ENCODE assay signal across 8 cellular contexts in the genomic region with DNA sequence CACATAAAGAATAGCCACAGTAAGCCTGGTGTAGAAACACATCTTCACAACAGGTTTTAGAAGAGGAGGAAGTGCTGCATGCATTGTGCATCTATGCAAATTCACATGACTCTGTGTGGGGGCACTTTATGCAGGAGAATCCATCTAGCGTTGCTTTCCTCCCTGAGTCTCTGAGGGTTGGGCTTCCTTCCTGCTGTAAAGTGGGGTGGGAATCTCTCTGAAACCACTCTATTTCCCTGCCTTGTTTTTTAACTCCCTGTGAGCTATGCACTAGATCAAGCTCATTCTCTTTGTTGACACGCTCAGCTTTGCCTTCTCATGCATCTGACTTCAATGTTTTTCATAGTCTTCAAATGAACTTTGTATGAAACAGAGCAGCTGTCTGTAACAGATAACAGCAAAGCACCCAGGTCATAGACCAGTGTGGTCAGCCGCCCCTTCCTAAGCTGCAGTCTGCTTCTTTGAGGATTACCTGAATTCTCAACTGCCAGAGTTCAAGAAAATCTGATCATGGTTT.
DNase-seq lines count a peak whose midpoint lies in the region; ATAC-seq, FAIRE-seq and TF ChIP-seq lines count a peak whose summit lies in the region.

No MANE protein-coding gene starts in this region.

- H3K4ac ChIP-seq in H1 (replicated peaks; ENCODE audit: insufficient read length, low read depth, low read length) = no peak overlapping the region

- H2BK12ac ChIP-seq in H1 (ENCODE audit: low read depth, low read length) = no peak overlapping the region

- no peaks in the 10 kb centered on the region for H3K27me3 ChIP-seq in H1 (replicated peaks in 1 of 4; ENCODE audit: control insufficient read depth in 3 of 4, extremely low read depth in 1 of 4, insufficient read depth in 3 of 4, low read length in 3 of 4)
- H3K27me3 ChIP-seq in esophagus squamous epithelium = no peaks in the 10 kb centered on the region
- no peaks in the 10 kb centered on the region for H3K27me3 ChIP-seq in hepatocyte

- intact Hi-C loops in esophagus squamous epithelium (cut with DNase I) = no loop called here

- H2BK15ac ChIP-seq in H1 (ENCODE audit: low read length) = no peak overlapping the region

- H3K79me2 ChIP-seq in H1 (ENCODE audit: control insufficient read depth in 1 of 2, insufficient read depth in 2 of 2, low read length in 2 of 2) (no peaks in the 10 kb centered on the region), hepatocyte (no peaks in the 10 kb centered on the region)

- TF ChIP-seq EP300 in H1 (IDR thresholded peaks at IDR 0.05; ENCODE audit: borderline replicate concordance in 1 of 2, low read depth in 2 of 2, low read length in 2 of 2) = no peak

- peak overlapping the region; percentile 96 for H2AFZ ChIP-seq in H1 (ENCODE audit: low read length)
- H2AFZ ChIP-seq in hepatocyte = no peak overlapping the region

- peak overlapping the region; percentile 24 to 47; a peak in 1 of 4 replicates for H3K4me2 ChIP-seq in H1 (ENCODE audit: insufficient read depth in 1 of 2, low read depth in 2 of 2, low read length in 2 of 2)
- no peak overlapping the region for H3K4me2 ChIP-seq in hepatocyte

- ATAC-seq in GM21619 (IDR thresholded peaks at IDR 0.05; ENCODE audit: unreplicated experiment) (peak; percentile 98), left lobe of liver (no peak)

- H3K9me2 ChIP-seq in hepatocyte (replicated peaks; ENCODE audit: insufficient read depth) = no peaks in the 10 kb centered on the region

- no peak for TF ChIP-seq CTCF in H1 (IDR thresholded peaks at IDR 0.05; ENCODE audit: control extremely low read depth in 1 of 3, insufficient read depth in 1 of 3, low read depth in 1 of 3, low read length in 3 of 3)
- no peak for TF ChIP-seq CTCF in esophagus squamous epithelium (IDR thresholded peaks at IDR 0.05)
- TF ChIP-seq CTCF in hepatocyte (IDR thresholded peaks at IDR 0.05; ENCODE audit: poor library complexity) = no peak

- H3K23me2 ChIP-seq in H1 (ENCODE audit: low read depth, low read length) = peaks cover 2% of the 10 kb centered on the region; the same call in 1 of the 2 replicates

- CTCF ChIA-PET in H1 (lab: Charles Lee; ENCODE audit: partially characterized antibody) = interaction anchor here (1.0 to 1.2 kb wide), 2 partner anchors 160 to 184 kb away, joined by 3 to 4 read pairs; no protein-coding TSS in a partner anchor

- no peak overlapping the region for H4K91ac ChIP-seq in H1 (replicated peaks; ENCODE audit: insufficient read length, low read length)

- no peak overlapping the region for H2BK120ac ChIP-seq in H1 (replicated peaks; ENCODE audit: low read depth, low read length)

- no peak overlapping the region for H3K18ac ChIP-seq in H1 (ENCODE audit: extremely low read depth, low read length)

- H3K79me1 ChIP-seq in H1 (ENCODE audit: low read depth, low read length) = no peaks in the 10 kb centered on the region

- TF ChIP-seq RAD21 in H1 (IDR thresholded peaks at IDR 0.05 in 1 of 2, conservative IDR thresholded peaks at IDR 0.05 in 1 of 2; ENCODE audit: low read depth in 2 of 2, low read length in 2 of 2) = no peak

- H3K9me3 ChIP-seq in H1 (ENCODE audit: insufficient read depth in 2 of 2, low read depth in 1 of 2, low read length in 1 of 2) = no peaks in the 10 kb centered on the region
- no peaks in the 10 kb centered on the region for H3K9me3 ChIP-seq in esophagus squamous epithelium
- no peaks in the 10 kb centered on the region for H3K9me3 ChIP-seq in hepatocyte (ENCODE audit: low read depth)

- H3K9ac ChIP-seq in H1 (replicated peaks in 1 of 4; ENCODE audit: extremely low read depth in 1 of 4, low read depth in 3 of 4, low read length in 3 of 4) = peak overlapping the region in 1 of 4 experiments; percentile 4; a peak in 1 of 7 replicates

- H2BK20ac ChIP-seq in H1 (ENCODE audit: low read length) = no peak overlapping the region

- no peak overlapping the region for H4K5ac ChIP-seq in H1 (ENCODE audit: insufficient read length, low read depth, low read length)

- H3K56ac ChIP-seq in H1 (replicated peaks; ENCODE audit: insufficient read length, low read depth, low read length) = no peak overlapping the region

- H3K27ac ChIP-seq in H1 (ENCODE audit: low read depth, low read length) = no peak overlapping the region; the same call in 1 of the 2 replicates
- no peak overlapping the region for H3K27ac ChIP-seq in esophagus squamous epithelium
- H3K27ac ChIP-seq in hepatocyte = no peak overlapping the region

- H3K4me1 ChIP-seq in H1 (replicated peaks in 1 of 4; ENCODE audit: control insufficient read depth in 3 of 4, insufficient read depth in 4 of 4, low read length in 3 of 4) = peaks cover 0 to 4% (median 3%) of the 10 kb centered on the region in 4 experiments; a peak in 3 of 7 replicates
- H3K4me1 ChIP-seq in esophagus squamous epithelium = peaks cover 0 to 6% (median 0%) of the 10 kb centered on the region in 3 donors
- peaks cover 9% of the 10 kb centered on the region for H3K4me1 ChIP-seq in hepatocyte (ENCODE audit: insufficient read depth)

- POLR2A ChIA-PET in H1 (lab: Charles Lee; ENCODE audit: partially characterized antibody) = no interaction called here

- H4K8ac ChIP-seq in H1 (ENCODE audit: extremely low read depth, insufficient read depth, low read length) = no peak overlapping the region

- 41% methylated on average over 3 of the region's 3 CpGs; no CpG with 5 or more reads in 1 of the 2 experiments for WGBS in H1 (ENCODE audit: extremely low coverage in 1 of 2, insufficient coverage in 1 of 2, insufficient read length in 1 of 2, insufficient replicate concordance in 2 of 2, low coverage in 1 of 2, low lambda C conversion rate in 2 of 2, missing lambda C conversion rate in 1 of 2), 2 experiments
- 26 to 39% methylated on average over 3 of the region's 3 CpGs for WGBS in esophagus squamous epithelium, 2 donors
- WGBS in hepatocyte (ENCODE audit: low lambda C conversion rate, missing lambda C conversion rate) = 26% methylated on average over 3 of the region's 3 CpGs

- no peak for TF ChIP-seq POLR2A in H1 (IDR thresholded peaks at IDR 0.05; ENCODE audit: control extremely low read depth in 1 of 2, low read depth in 2 of 2, low read length in 2 of 2)
- TF ChIP-seq POLR2A in esophagus squamous epithelium (IDR thresholded peaks at IDR 0.05) = no peak

- no peaks in the 10 kb centered on the region for H3K36me3 ChIP-seq in H1 (ENCODE audit: control insufficient read depth in 2 of 4, insufficient read depth in 4 of 4, low read length in 3 of 4)
- no peaks in the 10 kb centered on the region for H3K36me3 ChIP-seq in esophagus squamous epithelium
- no peaks in the 10 kb centered on the region for H3K36me3 ChIP-seq in hepatocyte (replicated peaks; ENCODE audit: insufficient read depth, low read depth)

- H3K23ac ChIP-seq in H1 (ENCODE audit: insufficient read length) = no peak overlapping the region

- no peak overlapping the region for H3K14ac ChIP-seq in H1 (ENCODE audit: insufficient read length)

- H4K20me1 ChIP-seq in H1 (replicated peaks in 1 of 2; ENCODE audit: control insufficient read depth in 1 of 2, insufficient read depth in 2 of 2, low read length in 2 of 2) (no peaks in the 10 kb centered on the region), hepatocyte (ENCODE audit: insufficient read depth, poor library complexity, severe bottlenecking) (no peaks in the 10 kb centered on the region)

- H2AK5ac ChIP-seq in H1 (ENCODE audit: low read depth, low read length) = no peak overlapping the region

- no peak for DNase-seq in GM18507 (ENCODE audit: extremely low spot score, insufficient read length, low read depth)
- DNase-seq in KBM-7 = peak; percentile 76
- DNase-seq in H1 (ENCODE audit: low read depth in 1 of 2, low spot score in 2 of 2) = no peak
- no peak for DNase-seq in esophagus squamous epithelium (lab: John Stamatoyannopoulos, UW)
- DNase-seq in hepatocyte (ENCODE audit: low spot score) = no peak
- no peak for DNase-seq in left lobe of liver (ENCODE audit: low spot score)
- no peak for DNase-seq in SW480 (ENCODE audit: low spot score)

- H3K4me3 ChIP-seq in H1 (ENCODE audit: extremely low read depth in 1 of 4, insufficient read depth in 2 of 4, low read depth in 3 of 4, low read length in 4 of 4) (no peak overlapping the region), esophagus squamous epithelium (no peak overlapping the region), hepatocyte (no peak overlapping the region)

- in situ Hi-C loops in KBM-7 (cut with MboI; ENCODE audit: low pct_unique_long_range_greater_than_20kb, low sequenced_read_pairs) = no loop called here

- FAIRE-seq in GM18507 (lab: Jason Lieb, UNC) (peak; percentile 84), H1 (lab: Jason Lieb, UNC) (peak; percentile 32)

- H2BK5ac ChIP-seq in H1 (ENCODE audit: low read depth, low read length) = no peak overlapping the region

TF ChIP-seq in H1, 55 proteins besides CTCF, POLR2A, EP300 and RAD21:
- no peak for TF ChIP-seq RXRA (IDR thresholded peaks at IDR 0.05; ENCODE audit: insufficient read depth, low read depth, low read length)
- no peak for TF ChIP-seq SP1 (IDR thresholded peaks at IDR 0.05; ENCODE audit: low read depth, low read length)
- TF ChIP-seq SIX5 (IDR thresholded peaks at IDR 0.05; ENCODE audit: low read depth, low read length) = no peak
